18 cellular contexts compared by ENCODE assay signal in genomic region chr3:143586565-143586964, GRCh38.
DNase-seq lines count a peak whose midpoint lies in the region; ATAC-seq lines count a peak whose summit lies in the region.
"Had no signal": no experiment of that assay in that cellular context is flagged by ENCODE, and none has a peak within 500 bp of the region (broad histone marks: within the 10 kb centered on the region; RNA-seq: fewer than 3 reads in every experiment).

No MANE protein-coding gene starts in this region.

- no peak for ATAC-seq in activated naive CD4-positive, alpha-beta T cell treated with anti-CD3 and anti-CD28 coated beads, Interleukin-2, amount 50 U/mL, for 72 hours
- ATAC-seq: naive thymus-derived CD8-positive, alpha-beta T cell had no signal

- H3K9me3 ChIP-seq in BLaER1 treated with 17β-estradiol and CSF1 and Interleukin-3, amounts not matched to agents 10 nM and 100 nM (replicated peaks in 1 of 11), result 0 out of 22 replicates have a peak, but pooled peaks cover 0 to 5% (median 0%) of the 10 kb centered on the region in 11 experiments
- H3K9me3 ChIP-seq: esophagus muscularis mucosa, left lung, tibial artery had no signal

- peak; percentile 69 to 89 for DNase-seq in NCI-H446 (lab: John Stamatoyannopoulos, UW)
- DNase-seq in fibroblast of gingiva (ENCODE audit: low read depth), result peak; percentile 72
- peak; percentile 30 for DNase-seq in skeletal muscle cell (ENCODE audit: low read depth)
- no peak for DNase-seq in activated naive CD4-positive, alpha-beta T cell treated with anti-CD3 and anti-CD28 coated beads, Interleukin-2, amount 50 U/mL, for 72 hours (ENCODE audit: low spot score in 2 of 2)
- no peak for DNase-seq in NCI-H510A (lab: John Stamatoyannopoulos, UW)
- DNase-seq in COR-L47 (lab: John Stamatoyannopoulos, UW), result no peak
- DNase-seq in DMS79 treated with DMSO at 0.1 percent for 48 hours (lab: John Stamatoyannopoulos, UW), result no peak
- DNase-seq: amniotic stem cell; DMS53; H7; left lung; naive thymus-derived CD8-positive, alpha-beta T cell; NCI-H1092; NCI-H2171; tibial artery had no signal

- H3K4me2 ChIP-seq in BLaER1 treated with 17β-estradiol and CSF1 and Interleukin-3, amounts not matched to agents 10 nM and 100 nM, result peak overlapping the region; percentile 64 to 91 (median 79)

- H3K9me3 Mint-ChIP-seq in activated naive CD4-positive, alpha-beta T cell treated with anti-CD3 and anti-CD28 coated beads, Interleukin-2, amount 50 U/mL, for 72 hours, result no peaks in the 10 kb centered on the region
- H3K9me3 Mint-ChIP-seq: naive thymus-derived CD8-positive, alpha-beta T cell had no signal

- peaks cover 0 to 48% (median 0%) of the 10 kb centered on the region in 11 experiments; a peak in 5 of 22 replicates for H3K36me3 ChIP-seq in BLaER1 treated with 17β-estradiol and CSF1 and Interleukin-3, amounts not matched to agents 10 nM and 100 nM
- H3K36me3 ChIP-seq: esophagus muscularis mucosa, left lung, tibial artery had no signal

- peak overlapping the region; percentile 67 to 93 (median 85); a peak in 21 of 22 replicates for H3K27ac ChIP-seq in BLaER1 treated with 17β-estradiol and CSF1 and Interleukin-3, amounts not matched to agents 10 nM and 100 nM
- H3K27ac ChIP-seq: esophagus muscularis mucosa, left lung, tibial artery had no signal

- H3K27me3 ChIP-seq in BLaER1 treated with 17β-estradiol and CSF1 and Interleukin-3, amounts not matched to agents 10 nM and 100 nM, result no peaks in the 10 kb centered on the region
- H3K27me3 ChIP-seq: dorsolateral prefrontal cortex, esophagus muscularis mucosa, left lung, tibial artery had no signal

- H4K20me1 ChIP-seq in BLaER1 treated with 17β-estradiol and CSF1 and Interleukin-3, amounts not matched to agents 10 nM and 100 nM, result no peaks in the 10 kb centered on the region

- peak overlapping the region in 5 of 10 experiments; percentile 2 to 33 (median 10); a peak in 5 of 20 replicates for H3K4me3 ChIP-seq in BLaER1 treated with 17β-estradiol and CSF1 and Interleukin-3, amounts not matched to agents 10 nM and 100 nM
- no peak overlapping the region for H3K4me3 ChIP-seq in skeletal muscle cell (ENCODE audit: low read depth, low read length)
- H3K4me3 ChIP-seq: dorsolateral prefrontal cortex, esophagus muscularis mucosa, left lung, tibial artery had no signal

- no peak overlapping the region for H3K27ac Mint-ChIP-seq in activated naive CD4-positive, alpha-beta T cell treated with anti-CD3 and anti-CD28 coated beads, Interleukin-2, amount 50 U/mL, for 72 hours

- H3K36me3 Mint-ChIP-seq in activated naive CD4-positive, alpha-beta T cell treated with anti-CD3 and anti-CD28 coated beads, Interleukin-2, amount 50 U/mL, for 72 hours, result no peaks in the 10 kb centered on the region

- H3K9ac ChIP-seq in BLaER1 treated with 17β-estradiol and CSF1 and Interleukin-3, amounts not matched to agents 10 nM and 100 nM, result peak overlapping the region; percentile 34 to 81 (median 62); a peak in 17 of 22 replicates

- H3K4me1 ChIP-seq in BLaER1 treated with 17β-estradiol and CSF1 and Interleukin-3, amounts not matched to agents 10 nM and 100 nM, result peaks cover 37 to 43% (median 38%) of the 10 kb centered on the region in 10 experiments
- H3K4me1 ChIP-seq: left lung, tibial artery had no signal

Comparison
In these comparisons a context has a peak if more than half of its experiments do, and no peak if none do; other contexts are left out.
1. DNase-seq: peak in NCI-H446 (2 of 2), fibroblast of gingiva (single experiment) and skeletal muscle cell (single experiment); none in activated naive CD4-positive, alpha-beta T cell treated with anti-CD3 and anti-CD28 coated beads, Interleukin-2, amount 50 U/mL, for 72 hours (0 of 2), NCI-H510A (single experiment), COR-L47 (single experiment) and DMS79 treated with DMSO at 0.1 percent for 48 hours (single experiment).